Comparison of ENCODE assay signal across 9 cellular contexts in the genomic region with DNA sequence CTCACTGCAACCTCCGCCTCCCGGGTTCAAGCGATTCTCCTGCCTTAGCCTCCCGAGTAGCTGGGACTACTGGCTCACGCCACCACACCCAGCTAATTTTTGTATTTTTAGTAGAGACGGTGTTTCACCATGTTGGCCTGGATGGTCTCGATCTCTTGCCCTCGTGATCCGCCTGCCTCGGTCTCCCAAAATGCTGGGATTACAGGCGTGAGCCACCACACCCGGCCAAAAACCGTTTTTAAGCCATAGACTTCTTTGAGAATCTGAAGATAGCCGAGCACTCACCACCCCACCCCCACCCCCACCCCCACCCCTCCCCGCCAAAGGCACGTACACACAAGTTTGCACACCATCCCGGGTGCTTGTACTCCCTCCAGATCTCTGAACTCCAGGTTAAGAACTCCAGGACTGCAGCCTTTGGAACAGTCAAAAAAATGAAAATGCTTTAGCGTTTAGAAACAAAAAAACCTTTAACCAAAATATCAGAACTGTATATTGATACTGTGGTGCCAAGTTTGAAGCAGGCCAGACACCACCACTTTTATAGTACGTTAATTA. TPM values are rescaled to one million over a fixed set of nuclear protein-coding genes. Genes with fewer than 3 reads are reported as not detected.
DNase-seq lines count a peak whose midpoint lies in the region; ATAC-seq, FAIRE-seq and TF ChIP-seq lines count a peak whose summit lies in the region.
"Had no signal": no experiment of that assay in that cellular context is flagged by ENCODE, and none has a peak within 500 bp of the region (broad histone marks: within the 10 kb centered on the region; RNA-seq: fewer than 3 reads in every experiment).

No MANE protein-coding gene starts in this region.

- peak overlapping the region; percentile 69 to 100 (median 97) for H3K4me3 ChIP-seq in endothelial cell of umbilical vein (replicated peaks in 1 of 3; ENCODE audit: insufficient read depth in 1 of 3, low read depth in 1 of 3, low read length in 3 of 3)
- peak overlapping the region; percentile 93 for H3K4me3 ChIP-seq in parathyroid adenoma (ENCODE audit: low read depth, low read length)

- TF ChIP-seq CTCF in endothelial cell of umbilical vein (IDR thresholded peaks at IDR 0.05; ENCODE audit: extremely low read depth in 1 of 2, insufficient read depth in 1 of 2, low read depth in 1 of 2, low read length in 2 of 2) (no peak), parathyroid adenoma (IDR thresholded peaks at IDR 0.05) (no peak)

- BruUV-seq in endothelial cell of umbilical vein (replicated peaks; lab: Mats Ljungman, UMichigan) = no TSS peak

- dilution Hi-C loops in endothelial cell of umbilical vein (cut with MboI; ENCODE audit: extremely low pct_ligation_motif_present, low sequenced_read_pairs) = no loop called here

- H3K27ac ChIP-seq in endothelial cell of umbilical vein (ENCODE audit: insufficient read depth, low read depth, low read length) (peak overlapping the region; percentile 19), parathyroid adenoma (no peak overlapping the region)

- peaks cover 3% of the 10 kb centered on the region for H4K20me1 ChIP-seq in endothelial cell of umbilical vein (replicated peaks; ENCODE audit: control insufficient read depth, extremely low read depth, insufficient read depth, low read length)

- H3K9me3 ChIP-seq in endothelial cell of umbilical vein (replicated peaks; ENCODE audit: control insufficient read depth, insufficient read depth, low read length) = no peaks in the 10 kb centered on the region
- H3K9me3 ChIP-seq in parathyroid adenoma (ENCODE audit: control insufficient read depth, low read length) = no peaks in the 10 kb centered on the region

- TF ChIP-seq POLR2A in endothelial cell of umbilical vein (IDR thresholded peaks at IDR 0.05; ENCODE audit: low read depth, low read length) = no peak

- intact Hi-C loops in endothelial cell of umbilical vein (cut with micrococcal nuclease) = loop anchor here (5.0 kb wide), 1 partner anchor 44 kb away; no protein-coding TSS in a partner anchor

- POLR2A ChIA-PET in endothelial cell of umbilical vein (lab: Charles Lee) = interaction anchor here (0.7 kb wide), 2 partner anchors 9 to 93 kb away, joined by 8 read pairs; no protein-coding TSS in a partner anchor

- no peaks in the 10 kb centered on the region for H3K27me3 ChIP-seq in endothelial cell of umbilical vein (ENCODE audit: control insufficient read depth in 2 of 2, insufficient read depth in 2 of 2, low read length in 2 of 2)
- H3K27me3 ChIP-seq in parathyroid adenoma (ENCODE audit: control insufficient read depth, insufficient read depth, low read length) = no peaks in the 10 kb centered on the region

- H3K9ac ChIP-seq in endothelial cell of umbilical vein (replicated peaks; ENCODE audit: extremely low read depth, insufficient read depth, low read length) (peak overlapping the region; percentile 80), parathyroid adenoma (no peak overlapping the region)

- peak overlapping the region; percentile 100 for H3K4me2 ChIP-seq in endothelial cell of umbilical vein (ENCODE audit: insufficient read depth, low read length)
- peak overlapping the region; percentile 94 for H3K4me2 ChIP-seq in parathyroid adenoma (ENCODE audit: low read length)

- ATAC-seq in HG03095 (IDR thresholded peaks at IDR 0.05; ENCODE audit: unreplicated experiment) (no peak), GM18520 (IDR thresholded peaks at IDR 0.05; ENCODE audit: unreplicated experiment) (no peak)

- no peak for FAIRE-seq in endothelial cell of umbilical vein (lab: Jason Lieb, UNC)

- H3K36me3 ChIP-seq in endothelial cell of umbilical vein (ENCODE audit: control insufficient read depth in 2 of 2, extremely low read depth in 1 of 2, insufficient read depth in 2 of 2, low read length in 2 of 2) (no peaks in the 10 kb centered on the region), parathyroid adenoma (ENCODE audit: control insufficient read depth, insufficient read depth, low read length) (no peaks in the 10 kb centered on the region)

- H3K79me2 ChIP-seq in endothelial cell of umbilical vein (ENCODE audit: control insufficient read depth, insufficient read depth, low read length) (peaks cover 64% of the 10 kb centered on the region), parathyroid adenoma (peaks cover 13% of the 10 kb centered on the region)

- H2AFZ ChIP-seq in endothelial cell of umbilical vein (ENCODE audit: low read depth, low read length) (no peak overlapping the region), parathyroid adenoma (no peak overlapping the region)

- H3K9me1 ChIP-seq in endothelial cell of umbilical vein (replicated peaks; ENCODE audit: control insufficient read depth, extremely low read depth, insufficient read depth, low read length) = no peaks in the 10 kb centered on the region

- CTCF ChIA-PET in endothelial cell of umbilical vein (lab: Charles Lee) = interaction anchor here (0.7 to 1.3 kb wide), 2 partner anchors 33 to 52 kb away, joined by 3 to 5 read pairs; no protein-coding TSS in a partner anchor

- peaks cover 6% of the 10 kb centered on the region for H3K4me1 ChIP-seq in endothelial cell of umbilical vein (ENCODE audit: control insufficient read depth, extremely low read depth, insufficient read depth, low read length)
- H3K4me1 ChIP-seq in parathyroid adenoma = no peaks in the 10 kb centered on the region

- DNase-seq in EL (peak; percentile 24), OCI-M1 (lab: John Stamatoyannopoulos, UW) (peak; percentile 46), endothelial cell of umbilical vein (ENCODE audit: low read depth, low spot score) (no peak), putamen (ENCODE audit: low spot score) (no peak)
- no peak for DNase-seq in stimulated activated naive CD4-positive, alpha-beta T cell (lab: John Stamatoyannopoulos, UW)
- DNase-seq: NCI-H1436 had no signal

TF ChIP-seq in endothelial cell of umbilical vein, 7 proteins besides CTCF, POLR2A, EP300 and RAD21:
- TF ChIP-seq, protein P1, sequence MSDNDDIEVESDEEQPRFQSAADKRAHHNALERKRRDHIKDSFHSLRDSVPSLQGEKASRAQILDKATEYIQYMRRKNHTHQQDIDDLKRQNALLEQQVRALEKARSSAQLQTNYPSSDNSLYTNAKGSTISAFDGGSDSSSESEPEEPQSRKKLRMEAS (IDR thresholded peaks at IDR 0.05; ENCODE audit: insufficient read depth, insufficient read length) = no peak
- TF ChIP-seq GATA2 (IDR thresholded peaks at IDR 0.05; ENCODE audit: insufficient read depth, insufficient read length, low read depth, low read length) (no peak), MYC (IDR thresholded peaks at IDR 0.05; ENCODE audit: low read depth, low read length) (no peak), JUN (IDR thresholded peaks at IDR 0.05; ENCODE audit: borderline replicate concordance, insufficient read depth, insufficient read length, low read depth) (no peak), FOS (IDR thresholded peaks at IDR 0.05; ENCODE audit: borderline replicate concordance, insufficient read depth, low read length) (no peak), POLR2AphosphoS5 (IDR thresholded peaks at IDR 0.05; ENCODE audit: insufficient read depth, low read depth, low read length) (no peak), EZH2 (IDR thresholded peaks at IDR 0.05; ENCODE audit: borderline replicate concordance, low read depth, low read length, severe bottlenecking) (no peak)

RNA-seq across cellular contexts. Expression of a gene that starts 1.5 kb away (rescaled TPM):
- 47.1 and 50.6 TPM in 2 replicates for total RNA-seq in endothelial cell of umbilical vein
- 15.4 and 18.0 TPM in 2 replicates for polyA plus RNA-seq in endothelial cell of umbilical vein
- polyA plus RNA-seq in endothelial cell of umbilical vein (2011; cell fraction: cytosol; rRNA removed) = 17.3 and 19.3 TPM in 2 replicates
- 11.4 and 13.5 TPM in 2 replicates for polyA plus RNA-seq in endothelial cell of umbilical vein (2011; cell fraction: nucleus; rRNA removed)
- polyA plus RNA-seq in endothelial cell of umbilical vein (2012) = 20.8 and 27.2 TPM in 2 replicates
- polyA minus RNA-seq in endothelial cell of umbilical vein = 37.3 and 43.3 TPM in 2 replicates
- 12.2 TPM for polyA minus RNA-seq in endothelial cell of umbilical vein (2011; cell fraction: cytosol; rRNA and poly(A)+ RNA removed)
- polyA minus RNA-seq in endothelial cell of umbilical vein (2011; cell fraction: nucleus; rRNA and poly(A)+ RNA removed) = 13.4 and 14.8 TPM in 2 replicates

RNA-seq across cellular contexts. Expression of a gene that starts 48.3 kb away (rescaled TPM):
- not detected in 2 replicates for total RNA-seq in endothelial cell of umbilical vein
- polyA plus RNA-seq in endothelial cell of umbilical vein = 0.11 and 0.15 TPM in 2 replicates
- polyA plus RNA-seq in endothelial cell of umbilical vein (2011; cell fraction: cytosol; rRNA removed) = 0.08 TPM in 2 replicates
- 0.49 and 0.70 TPM in 2 replicates for polyA plus RNA-seq in endothelial cell of umbilical vein (2011; cell fraction: nucleus; rRNA removed)
- 0.32 and 0.42 TPM in 2 replicates for polyA plus RNA-seq in endothelial cell of umbilical vein (2012)
- polyA minus RNA-seq in endothelial cell of umbilical vein = not detected in 2 replicates
- not detected for polyA minus RNA-seq in endothelial cell of umbilical vein (2011; cell fraction: cytosol; rRNA and poly(A)+ RNA removed)
- not detected in 2 replicates for polyA minus RNA-seq in endothelial cell of umbilical vein (2011; cell fraction: nucleus; rRNA and poly(A)+ RNA removed)

RNA-seq across cellular contexts. Expression of a gene that starts 59.9 kb away (rescaled TPM):
- 26.7 and 27.0 TPM in 2 replicates for total RNA-seq in endothelial cell of umbilical vein
- 16.2 and 16.4 TPM in 2 replicates for polyA plus RNA-seq in endothelial cell of umbilical vein
- polyA plus RNA-seq in endothelial cell of umbilical vein (2011; cell fraction: cytosol; rRNA removed) = 28.3 and 29.0 TPM in 2 replicates
- 8.1 and 11.1 TPM in 2 replicates for polyA plus RNA-seq in endothelial cell of umbilical vein (2011; cell fraction: nucleus; rRNA removed)
- polyA plus RNA-seq in endothelial cell of umbilical vein (2012) = 25.1 and 27.0 TPM in 2 replicates
- polyA minus RNA-seq in endothelial cell of umbilical vein = 11.9 and 17.5 TPM in 2 replicates
- 5.4 TPM for polyA minus RNA-seq in endothelial cell of umbilical vein (2011; cell fraction: cytosol; rRNA and poly(A)+ RNA removed)
- polyA minus RNA-seq in endothelial cell of umbilical vein (2011; cell fraction: nucleus; rRNA and poly(A)+ RNA removed) = 4.2 and 5.3 TPM in 2 replicates

Comparison
In these comparisons a context has a peak if more than half of its experiments do, and no peak if none do; other contexts are left out.
1. DNase-seq: peak in EL (single experiment) and OCI-M1 (single experiment); none in endothelial cell of umbilical vein (single experiment), putamen (single experiment) and stimulated activated naive CD4-positive, alpha-beta T cell (0 of 6).